19 cellular contexts compared by ENCODE assay signal in the genomic region with DNA sequence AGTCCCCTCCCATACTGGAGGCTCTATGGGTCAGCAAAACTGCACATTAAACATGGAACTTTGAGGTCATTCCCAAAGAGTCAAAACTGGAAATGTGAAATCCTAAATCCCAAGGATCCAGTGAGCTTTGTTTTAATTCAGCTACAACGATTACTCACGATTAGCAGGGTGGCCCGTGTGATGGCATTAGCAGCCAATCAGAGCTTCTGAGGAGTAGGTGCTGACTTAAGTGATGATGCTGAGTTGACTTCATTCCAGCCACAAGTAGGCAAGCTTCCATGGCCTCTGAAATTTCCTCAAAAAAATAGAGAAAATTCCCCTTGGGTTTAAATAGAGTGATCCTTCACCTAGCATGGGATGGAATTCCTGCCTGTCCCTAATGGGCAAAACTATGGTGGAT. TPM values are rescaled to one million over a fixed set of nuclear protein-coding genes. Genes with fewer than 3 reads are reported as not detected.
"Had no signal": no experiment of that assay in that cellular context is flagged by ENCODE, and none has a peak within 500 bp of the region (broad histone marks: within the 10 kb centered on the region; RNA-seq: fewer than 3 reads in every experiment).

No MANE protein-coding gene starts in this region.

- H3K27me3 ChIP-seq: colonic mucosa, testis, upper lobe of left lung had no signal

- H3K27ac ChIP-seq: colonic mucosa, prostate gland, stomach, testis had no signal

- H3K9me3 ChIP-seq: colonic mucosa, prostate gland, stomach, testis, upper lobe of left lung had no signal

- DNase-seq: activated B cell treated with CpG ODN at 0.5 μM for 24 hours; activated CD4-positive, alpha-beta memory T cell treated with anti-CD3 and anti-CD28 coated beads, Interleukin-2, amount 10 ng/mL, durations not matched to agents 7 days and 5 days; activated CD4-positive, alpha-beta T cell treated with anti-CD3 and anti-CD28 coated beads for 4 hours; activated naive CD4-positive, alpha-beta T cell treated with anti-CD3 and anti-CD28 coated beads for 36 hours; activated T-cell treated with anti-CD3 and anti-CD28 coated beads, Interleukin-2, amount 50 U/mL, for 24 hours; anterior cingulate cortex; colonic mucosa; endodermal cell; erythroblast; hypothalamus; right cardiac atrium; small intestine; stimulated activated CD4-positive, alpha-beta T cell treated with anti-CD3 and anti-CD28 coated beads, Interleukin-4, amount 100 ng/mL, for 1 hour; stomach; testis; upper lobe of left lung had no signal

- H3K4me1 ChIP-seq: colonic mucosa, prostate gland, stomach, testis had no signal

- H3K36me3 ChIP-seq: colonic mucosa, prostate gland had no signal

- H3K4me3 ChIP-seq: colonic mucosa, prostate gland, stomach, testis, upper lobe of left lung had no signal

RNA-seq across cellular contexts. Expression of gene BEAN1, which starts 28.1 kb away (rescaled TPM):
- total RNA-seq: activated B cell treated with CpG ODN at 0.5 μM for 24 hours; activated CD4-positive, alpha-beta memory T cell treated with anti-CD3 and anti-CD28 coated beads, Interleukin-2, amount 10 ng/mL, durations not matched to agents 7 days and 5 days; activated naive CD4-positive, alpha-beta T cell treated with anti-CD3 and anti-CD28 coated beads for 36 hours; mononuclear cell had no signal

RNA-seq across cellular contexts. Expression of gene CDH5, which starts 32.5 kb away (rescaled TPM):
- total RNA-seq: activated B cell treated with CpG ODN at 0.5 μM for 24 hours; activated CD4-positive, alpha-beta memory T cell treated with anti-CD3 and anti-CD28 coated beads, Interleukin-2, amount 10 ng/mL, durations not matched to agents 7 days and 5 days; activated naive CD4-positive, alpha-beta T cell treated with anti-CD3 and anti-CD28 coated beads for 36 hours; fibroblast of villous mesenchyme had no signal
